Comparison of ENCODE assay signal across 9 cellular contexts in the genomic region with DNA sequence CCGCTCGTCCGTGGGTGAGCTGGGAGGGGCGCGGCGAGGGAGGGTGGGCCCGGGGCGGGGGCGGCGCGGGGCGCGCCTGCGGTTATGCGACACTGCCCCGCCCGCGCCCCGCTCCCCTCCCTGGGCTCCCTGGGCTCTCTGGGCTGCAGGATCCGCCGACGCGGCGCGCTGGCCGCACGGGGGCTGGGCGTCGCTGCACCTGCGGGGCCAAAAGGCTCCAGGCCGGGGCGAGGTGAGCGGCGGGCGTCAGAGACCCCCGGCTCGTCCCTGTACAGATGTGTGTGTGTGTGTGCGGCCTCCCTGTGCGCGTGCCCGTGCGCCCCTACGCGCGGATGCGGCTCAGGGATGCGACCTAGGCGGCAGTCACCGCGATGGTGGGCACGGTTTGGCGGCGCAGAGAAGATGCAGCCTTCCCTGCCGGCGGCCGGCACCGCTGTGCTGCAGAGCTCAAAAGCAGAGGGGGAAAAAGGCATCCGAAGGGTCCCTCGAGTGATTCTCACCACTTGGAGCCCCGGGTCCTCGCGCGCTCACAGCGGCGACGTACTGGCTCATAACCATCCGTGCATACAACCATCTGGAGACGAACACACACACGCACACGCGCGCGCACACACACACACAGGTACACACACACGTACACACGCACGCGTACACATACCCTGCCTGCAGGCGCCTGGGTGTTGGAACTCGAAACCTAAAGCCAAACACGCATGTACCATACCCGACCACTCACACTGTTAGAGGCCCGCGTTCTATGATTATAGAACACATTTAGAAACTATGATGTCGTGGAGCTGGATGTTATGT. TPM values are rescaled to one million over a fixed set of nuclear protein-coding genes. Genes with fewer than 3 reads are reported as not detected.
A peak's percentile ranks its signal among the peaks of the same experiment; 100 is the strongest.
DNase-seq lines count a peak whose midpoint lies in the region; ATAC-seq, FAIRE-seq and TF ChIP-seq lines count a peak whose summit lies in the region.
"Had no signal": no experiment of that assay in that cellular context is flagged by ENCODE, and none has a peak within 500 bp of the region (broad histone marks: within the 10 kb centered on the region; RNA-seq: fewer than 3 reads in every experiment).

No MANE protein-coding gene starts in this region.

- FAIRE-seq in GM12891 (lab: Jason Lieb, UNC): no peak

- DNase-seq in H7 (peak; percentile 80), RWPE2 (ENCODE audit: low spot score) (no peak), esophagus muscularis mucosa (ENCODE audit: extremely low spot score) (no peak), prostate gland (ENCODE audit: low spot score) (no peak), GM12891 (ENCODE audit: insufficient read length, low spot score) (no peak), inferior parietal cortex (ENCODE audit: extremely low spot score) (no peak), Kasumi-1 (lab: John Stamatoyannopoulos, UW) (no peak)
- DNase-seq: activated CD8-positive, alpha-beta memory T cell treated with anti-CD3 and anti-CD28 coated beads for 24 hours had no signal

- TF ChIP-seq EP300 in esophagus muscularis mucosa (IDR thresholded peaks at IDR 0.05): no peak

- H3K9me3 ChIP-seq in RWPE2 (ENCODE audit: severe bottlenecking) (no peaks in the 10 kb centered on the region), esophagus muscularis mucosa (no peaks in the 10 kb centered on the region), prostate gland (no peaks in the 10 kb centered on the region)

- 51% methylated on average over 28 of the region's 84 CpGs for WGBS in esophagus muscularis mucosa
- WGBS in prostate gland: 9% methylated on average over 68 of the region's 84 CpGs

- intact Hi-C loops in esophagus muscularis mucosa (cut with DNase I) (no loop called here), prostate gland (cut with DNase I) (no loop called here)

- ATAC-seq in RWPE2 (ENCODE audit: low read depth) (peak; percentile 33; the same call in 2 of the 3 replicates), HG03175 (IDR thresholded peaks at IDR 0.05; ENCODE audit: unreplicated experiment) (no peak)

- no peak for TF ChIP-seq POLR2A in esophagus muscularis mucosa (IDR thresholded peaks at IDR 0.05; ENCODE audit: low read depth)
- no peak for TF ChIP-seq POLR2A in prostate gland (IDR thresholded peaks at IDR 0.05)
- no peak for TF ChIP-seq POLR2A in GM12891 (IDR thresholded peaks at IDR 0.05; ENCODE audit: low read depth, low read length)

- H3K4me3 ChIP-seq in H7 (ENCODE audit: insufficient read depth, low read depth, low read length) (peak overlapping the region; percentile 47), RWPE2 (ENCODE audit: severe bottlenecking) (peak overlapping the region; percentile 37), esophagus muscularis mucosa (peak overlapping the region; percentile 40 to 54 (median 46)), prostate gland (peak overlapping the region; percentile 15 to 32)

- no peaks in the 10 kb centered on the region for H3K36me3 ChIP-seq in H7 (replicated peaks; ENCODE audit: control insufficient read depth, insufficient read depth, low read length)
- H3K36me3 ChIP-seq in RWPE2 (ENCODE audit: low read depth): no peaks in the 10 kb centered on the region
- H3K36me3 ChIP-seq in esophagus muscularis mucosa: no peaks in the 10 kb centered on the region
- no peaks in the 10 kb centered on the region for H3K36me3 ChIP-seq in prostate gland

- H3K27me3 ChIP-seq in H7 (ENCODE audit: control insufficient read depth, insufficient read depth, low read length) (peaks cover 39% of the 10 kb centered on the region), RWPE2 (ENCODE audit: insufficient read depth, poor library complexity, severe bottlenecking) (peaks cover 54% of the 10 kb centered on the region), esophagus muscularis mucosa (peaks cover 0 to 72% (median 13%) of the 10 kb centered on the region in 4 donors), prostate gland (replicated peaks; ENCODE audit: insufficient read depth) (peaks cover 5% of the 10 kb centered on the region)

- TF ChIP-seq CTCF in RWPE2 (IDR thresholded peaks at IDR 0.05; ENCODE audit: poor library complexity, severe bottlenecking) (no peak), esophagus muscularis mucosa (IDR thresholded peaks at IDR 0.05) (no peak), prostate gland (IDR thresholded peaks at IDR 0.05) (no peak)

- H3K27ac ChIP-seq in RWPE2 (ENCODE audit: poor library complexity, severe bottlenecking) (no peak overlapping the region), esophagus muscularis mucosa (replicated peaks in 1 of 4) (no peak overlapping the region), prostate gland (no peak overlapping the region)

- H3K4me1 ChIP-seq in RWPE2 (ENCODE audit: insufficient read depth, poor library complexity, severe bottlenecking): no peaks in the 10 kb centered on the region
- H3K4me1 ChIP-seq in esophagus muscularis mucosa: peaks cover 0 to 15% (median 12%) of the 10 kb centered on the region in 4 donors
- H3K4me1 ChIP-seq in prostate gland (replicated peaks): no peaks in the 10 kb centered on the region

TF ChIP-seq in GM12891, 5 proteins besides CTCF, POLR2A, EP300 and RAD21:
- TF ChIP-seq PAX5 (IDR thresholded peaks at IDR 0.05; ENCODE audit: insufficient read depth, low read length, severe bottlenecking) (no peak), TAF1 (IDR thresholded peaks at IDR 0.05; ENCODE audit: low read depth, low read length) (no peak), POLR2AphosphoS5 (IDR thresholded peaks at IDR 0.05; ENCODE audit: low read depth, low read length) (no peak), POU2F2 (IDR thresholded peaks at IDR 0.05; ENCODE audit: low read depth, low read length) (no peak), SPI1 (IDR thresholded peaks at IDR 0.05; ENCODE audit: low read depth, low read length) (no peak)

RNA-seq across cellular contexts. Expression of a gene that starts 0.7 kb away (rescaled TPM):
- 0.38 and 0.59 TPM in 2 replicates for total RNA-seq in H7 (2014; rRNA removed; shearing (Covaris generic))
- under 1 TPM; 0.29 to 0.65 (median 0.46) TPM for total RNA-seq in esophagus muscularis mucosa
- total RNA-seq in prostate gland: 1 to 10 TPM in 1 of 2 donors, under 1 TPM in 1; 0.23 to 6.1 TPM
- polyA plus RNA-seq in GM12891 (2012; ENCODE audit: low read depth, missing spikeins): 0.19 TPM
